10 cellular contexts compared by ENCODE assay signal in the genomic region with DNA sequence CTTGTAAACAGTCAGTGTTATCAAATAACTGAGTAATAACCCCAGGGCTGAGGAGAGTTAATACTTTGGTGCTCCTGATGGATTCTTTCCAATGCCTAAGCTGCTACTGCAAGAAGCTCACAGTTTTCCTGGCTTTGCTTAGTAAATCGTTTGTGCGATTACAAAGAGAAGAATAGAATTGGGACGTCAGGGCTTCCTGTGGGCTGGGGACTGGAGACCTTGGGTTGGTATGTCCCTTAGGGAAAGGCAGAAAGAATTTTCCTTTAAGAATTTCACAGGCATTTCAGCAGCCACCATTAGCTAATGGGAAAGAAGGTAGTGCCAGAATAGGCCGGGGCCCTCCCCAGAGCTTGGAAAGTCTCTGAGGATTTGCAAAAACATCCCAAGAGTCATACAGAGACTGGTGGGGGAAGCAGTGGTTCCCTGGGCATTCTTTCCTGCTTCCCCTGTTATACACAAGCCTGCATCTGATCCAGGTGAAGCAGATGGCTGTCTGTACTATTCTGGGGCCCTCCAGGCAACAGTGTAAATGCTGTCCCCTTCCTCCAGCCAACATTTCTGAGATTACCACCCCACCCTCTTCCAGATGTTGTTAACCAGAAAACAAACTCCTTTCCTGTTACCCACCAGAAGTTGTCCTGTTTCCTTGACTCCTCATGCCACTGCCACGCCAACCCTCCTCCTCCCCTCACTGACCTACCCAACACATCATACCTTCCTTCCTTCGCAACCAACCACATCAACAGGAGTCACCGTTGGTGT. TPM values are rescaled to one million over a fixed set of nuclear protein-coding genes. Genes with fewer than 3 reads are reported as not detected.
DNase-seq lines count a peak whose midpoint lies in the region; ATAC-seq and TF ChIP-seq lines count a peak whose summit lies in the region.
"Had no signal": no experiment of that assay in that cellular context is flagged by ENCODE, and none has a peak within 500 bp of the region (broad histone marks: within the 10 kb centered on the region; RNA-seq: fewer than 3 reads in every experiment).

No MANE protein-coding gene starts in this region.

- TF ChIP-seq POLR2A in sigmoid colon (IDR thresholded peaks at IDR 0.05), result no peak

- ATAC-seq in HG03095 (IDR thresholded peaks at IDR 0.05; ENCODE audit: unreplicated experiment) (no peak), GM21528 (IDR thresholded peaks at IDR 0.05; ENCODE audit: low FRiP score, unreplicated experiment) (no peak)

- WGBS in sigmoid colon, 2 donors, result 61 to 70% methylated on average over 7 of the region's 7 CpGs

- DNase-seq in G401 (ENCODE audit: low spot score), result peak; percentile 52
- peak; percentile 73 to 86 for DNase-seq in SJSA1 (ENCODE audit: low read depth in 1 of 2, low spot score in 2 of 2)
- peak; percentile 70 for DNase-seq in glomerular endothelial cell (ENCODE audit: extremely low read depth, low read depth, low spot score)
- no peak for DNase-seq in sigmoid colon
- no peak for DNase-seq in head of caudate nucleus
- no peak for DNase-seq in HAP-1 (ENCODE audit: low spot score in 2 of 2)
- DNase-seq: effector memory CD4-positive, alpha-beta T cell; T-helper 1 cell had no signal

- TF ChIP-seq EP300 in sigmoid colon (IDR thresholded peaks at IDR 0.05), result no peak

- H3K27ac ChIP-seq in SJSA1 (peak overlapping the region; percentile 90), sigmoid colon (peak overlapping the region; percentile 33 to 66 (median 56))

- H3K27me3 ChIP-seq in SJSA1 (replicated peaks), result no peaks in the 10 kb centered on the region
- no peaks in the 10 kb centered on the region for H3K27me3 ChIP-seq in sigmoid colon
- H3K27me3 ChIP-seq in HAP-1 (ENCODE audit: low read depth), result no peaks in the 10 kb centered on the region

- intact Hi-C loops in sigmoid colon (cut with DNase I), result no loop called here
- intact Hi-C loops in head of caudate nucleus (cut with DNase I), result no loop called here

- in situ Hi-C loops in G401 (cut with HindIII; ENCODE audit: low sequenced_read_pairs), result no loop called here
- in situ Hi-C loops in HAP-1 (cut with MboI; ENCODE audit: low sequenced_read_pairs), result no loop called here

- TF ChIP-seq CTCF in sigmoid colon (IDR thresholded peaks at IDR 0.05), result no peak

- H3K4me1 ChIP-seq in SJSA1 (replicated peaks) (peaks cover 89% of the 10 kb centered on the region), sigmoid colon (peaks cover 0 to 19% (median 8%) of the 10 kb centered on the region in 4 donors), HAP-1 (no peaks in the 10 kb centered on the region)

- peaks cover 41% of the 10 kb centered on the region for H3K36me3 ChIP-seq in SJSA1
- H3K36me3 ChIP-seq in sigmoid colon, result peaks cover 0 to 20% (median 0%) of the 10 kb centered on the region in 4 donors
- no peaks in the 10 kb centered on the region for H3K36me3 ChIP-seq in HAP-1 (replicated peaks)

- H3K9me3 ChIP-seq in SJSA1 (replicated peaks) (no peaks in the 10 kb centered on the region), sigmoid colon (no peaks in the 10 kb centered on the region), HAP-1 (no peaks in the 10 kb centered on the region)

- H3K4me3 ChIP-seq in SJSA1 (peak overlapping the region; percentile 15), sigmoid colon (no peak overlapping the region), HAP-1 (no peak overlapping the region)

RNA-seq across cellular contexts. Expression of gene PLXNA2, which starts 40.2 kb away (rescaled TPM):
- total RNA-seq in G401 (2014; rRNA removed; shearing (Covaris generic)), result 0.55 and 0.92 TPM in 2 replicates
- total RNA-seq in SJSA1 (2014; rRNA removed; shearing (Covaris generic)), result 5.4 and 8.7 TPM in 2 replicates
- 142 and 181 TPM in 2 replicates for total RNA-seq in glomerular endothelial cell
- total RNA-seq in sigmoid colon, result 10 to 100 TPM in 2 of 4 donors, 1 to 10 TPM in 2; 5.1 to 16.1 (median 8.4) TPM
- polyA plus RNA-seq in sigmoid colon, result 10 to 100 TPM in 1 of 3 donors, 1 to 10 TPM in 2; 2.4 to 14.2 (median 4.9) TPM

Comparison
In these comparisons a context has a peak if more than half of its experiments do, and no peak if none do; other contexts are left out.
1. DNase-seq: peak in G401 (single experiment), SJSA1 (2 of 2) and glomerular endothelial cell (single experiment); none in sigmoid colon (single experiment), head of caudate nucleus (0 of 42) and HAP-1 (0 of 2).